Comparison of ENCODE assay signal across 23 cellular contexts in genomic region chr7:145959981-145960380, GRCh38.
"Had no signal": no experiment of that assay in that cellular context is flagged by ENCODE, and none has a peak within 500 bp of the region (broad histone marks: within the 10 kb centered on the region; RNA-seq: fewer than 3 reads in every experiment).

No MANE protein-coding gene starts in this region.

- H3K27me3 ChIP-seq: dorsolateral prefrontal cortex, esophagus muscularis mucosa, gastrocnemius medialis, heart right ventricle, left lung had no signal

- H3K4me3 ChIP-seq: coronary artery, dorsolateral prefrontal cortex, esophagus muscularis mucosa, gastrocnemius medialis, heart right ventricle, left lung, lower lobe of right lung, mucosa of descending colon had no signal

- H3K36me3 ChIP-seq: esophagus muscularis mucosa, gastrocnemius medialis, heart right ventricle, left lung, lower lobe of right lung had no signal

- H3K4me1 ChIP-seq: esophagus muscularis mucosa, gastrocnemius medialis, heart right ventricle, left lung, lower lobe of right lung had no signal

- H3K27ac ChIP-seq: coronary artery, dorsolateral prefrontal cortex, esophagus muscularis mucosa, gastrocnemius medialis, heart right ventricle, left lung, lower lobe of right lung had no signal

- FAIRE-seq: colon, endothelial cell of umbilical vein, islet of Langerhans, keratinocyte had no signal

- ATAC-seq: gastrocnemius medialis, heart right ventricle, left cardiac atrium, left lung, left ventricle myocardium superior, lower lobe of right lung, mucosa of descending colon had no signal

- DNase-seq: dermis blood vessel endothelial cell; dorsolateral prefrontal cortex; effector CD4-positive, alpha-beta T cell; effector memory CD4-positive, alpha-beta T cell; foreskin melanocyte; gastrocnemius medialis; glutamatergic neuron; head of caudate nucleus; heart right ventricle; hippocampal formation; left cardiac atrium; left lung; left ventricle myocardium superior; lower lobe of right lung; mesenchymal stem cell; mucosa of descending colon; naive B cell had no signal

- H3K9me3 ChIP-seq: esophagus muscularis mucosa, gastrocnemius medialis, lower lobe of right lung had no signal
